18 cellular contexts compared by ENCODE assay signal in the genomic region with DNA sequence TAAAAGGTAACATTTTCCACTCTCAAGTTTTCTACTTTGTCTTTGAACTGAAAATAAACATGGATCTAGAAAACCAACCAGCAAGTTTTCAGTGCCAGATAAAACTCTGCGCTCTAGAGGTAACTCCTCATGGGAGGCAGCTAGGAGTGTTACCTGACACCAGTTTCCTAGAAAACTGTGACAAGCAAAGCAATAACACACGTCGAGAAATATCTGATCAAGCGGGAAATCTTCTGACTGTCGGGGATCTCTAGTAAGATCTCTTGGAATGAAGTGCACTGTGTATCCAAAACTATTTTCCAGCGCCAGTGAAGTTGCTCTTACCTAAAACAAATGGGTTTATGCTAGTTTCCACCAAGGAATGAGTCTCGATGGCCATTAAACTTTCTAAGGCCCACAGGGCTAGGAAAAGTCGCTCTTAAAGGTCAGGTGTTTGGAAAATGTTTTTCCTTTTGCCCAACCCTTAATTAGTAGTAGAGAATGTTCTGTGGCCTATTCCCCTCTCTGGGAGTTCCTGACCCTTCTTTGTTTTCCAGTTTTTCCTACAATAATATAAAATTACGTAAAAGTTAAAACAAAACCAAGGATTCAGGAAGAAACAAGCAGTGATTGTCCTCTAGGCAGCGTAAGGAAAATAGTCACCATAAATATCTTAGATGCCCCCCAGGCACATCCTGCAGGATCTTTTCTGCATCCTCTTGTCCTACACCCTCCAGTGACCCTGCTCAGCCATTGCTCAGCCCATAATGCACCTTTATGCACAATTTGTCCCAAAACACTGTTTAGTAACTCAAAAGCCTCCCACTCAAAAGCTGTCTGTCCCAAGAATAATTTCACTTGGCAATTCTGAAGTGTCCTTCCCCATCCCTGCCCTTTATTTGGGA.
DNase-seq lines count a peak whose midpoint lies in the region; ATAC-seq and TF ChIP-seq lines count a peak whose summit lies in the region.
"Had no signal": no experiment of that assay in that cellular context is flagged by ENCODE, and none has a peak within 500 bp of the region (broad histone marks: within the 10 kb centered on the region; RNA-seq: fewer than 3 reads in every experiment).

No MANE protein-coding gene starts in this region.

- ATAC-seq in left cardiac atrium, result no peak
- no peak for ATAC-seq in GM18505 (IDR thresholded peaks at IDR 0.05; ENCODE audit: unreplicated experiment)
- ATAC-seq: stimulated activated naive CD8-positive, alpha-beta T cell treated with anti-CD3 and anti-CD28 coated beads, Interleukin-15, Interleukin-2, amounts not matched to agents 100 U/mL and 50 U/mL, for 24 hours had no signal

- intact Hi-C loops in left ventricle myocardium inferior (cut with micrococcal nuclease) (no loop called here), left cardiac atrium (cut with DNase I) (no loop called here)

- no peak for TF ChIP-seq CTCF in left ventricle myocardium inferior (IDR thresholded peaks at IDR 0.05; ENCODE audit: borderline replicate concordance)

- CTCF ChIA-PET in HEK293T (lab: Yijun Ruan, JAX), result no interaction called here

- no peak for DNase-seq in left ventricle myocardium inferior
- no peak for DNase-seq in left cardiac atrium
- DNase-seq in foreskin melanocyte, result peak; percentile 86
- DNase-seq in MV-4-11 (lab: John Stamatoyannopoulos, UW), result no peak
- no peak for DNase-seq in HEK293T (ENCODE audit: extremely low spot score)
- no peak for DNase-seq in DMS153 treated with DMSO at 0.1 percent for 48 hours (lab: John Stamatoyannopoulos, UW; ENCODE audit: unreplicated experiment)
- DNase-seq: activated CD8-positive, alpha-beta memory T cell treated with anti-CD3 and anti-CD28 coated beads for 24 hours; C1 segment of cervical spinal cord; NCI-H1417 treated with DMSO at 0.1 percent for 48 hours; NCI-H2171 treated with DMSO at 0.1 percent for 48 hours; NCI-H69; SJCRH30; stimulated activated naive CD8-positive, alpha-beta T cell treated with anti-CD3 and anti-CD28 coated beads, Interleukin-15, Interleukin-2, amounts not matched to agents 100 U/mL and 50 U/mL, for 24 hours; WERI-Rb-1 had no signal

- H3K9me3 ChIP-seq in left ventricle myocardium inferior (replicated peaks), result no peaks in the 10 kb centered on the region
- H3K9me3 ChIP-seq: SJCRH30 had no signal

- H3K4me1 ChIP-seq in left ventricle myocardium inferior, result peaks cover 10% of the 10 kb centered on the region
- peaks cover 7% of the 10 kb centered on the region for H3K4me1 ChIP-seq in rectal smooth muscle tissue (ENCODE audit: control insufficient read depth, insufficient read depth, low read length)

- H3K27ac ChIP-seq in left ventricle myocardium inferior (replicated peaks), result peak overlapping the region; percentile 53
- peak overlapping the region; percentile 53 for H3K27ac ChIP-seq in rectal smooth muscle tissue (ENCODE audit: low read depth, low read length)
- H3K27ac ChIP-seq: epithelial cell of prostate, SJCRH30, WERI-Rb-1 had no signal

- H3K9ac ChIP-seq in rectal smooth muscle tissue (ENCODE audit: low read length), result no peak overlapping the region

- no peak for TF ChIP-seq POLR2A in GM18505 (IDR thresholded peaks at IDR 0.05; ENCODE audit: borderline replicate concordance, extremely low read depth, insufficient read depth, insufficient read length)

- no peaks in the 10 kb centered on the region for H3K36me3 ChIP-seq in left ventricle myocardium inferior
- H3K36me3 ChIP-seq in rectal smooth muscle tissue (ENCODE audit: control insufficient read depth, insufficient read depth, low read length), result no peaks in the 10 kb centered on the region
- H3K36me3 ChIP-seq: WERI-Rb-1 had no signal

- H3K27me3 ChIP-seq in left ventricle myocardium inferior (ENCODE audit: low read depth) (no peaks in the 10 kb centered on the region), rectal smooth muscle tissue (ENCODE audit: control insufficient read depth, insufficient read depth, low read length) (no peaks in the 10 kb centered on the region)
- H3K27me3 ChIP-seq: SJCRH30 had no signal

- H3K4me3 ChIP-seq in left ventricle myocardium inferior, result no peak overlapping the region
- no peak overlapping the region for H3K4me3 ChIP-seq in rectal smooth muscle tissue (ENCODE audit: low read length)
- H3K4me3 ChIP-seq: SJCRH30, skin epidermis had no signal

- POLR2A ChIA-PET in HEK293T (lab: Yijun Ruan, JAX), result no interaction called here

TF ChIP-seq in HEK293T, 16 proteins besides CTCF, POLR2A, EP300 and RAD21:
- TF ChIP-seq ELF4 (IDR thresholded peaks at IDR 0.05) (no peak), LEF1 (IDR thresholded peaks at IDR 0.05; ENCODE audit: borderline replicate concordance) (no peak), BHLHE40 (IDR thresholded peaks at IDR 0.05; ENCODE audit: borderline replicate concordance) (no peak), TARDBP (IDR thresholded peaks at IDR 0.05) (no peak), L3MBTL2 (conservative IDR thresholded peaks at IDR 0.05) (no peak), NFRKB (IDR thresholded peaks at IDR 0.05) (no peak), CTBP1 (IDR thresholded peaks at IDR 0.05; ENCODE audit: borderline replicate concordance) (no peak)
- TF ChIP-seq, protein P1, sequence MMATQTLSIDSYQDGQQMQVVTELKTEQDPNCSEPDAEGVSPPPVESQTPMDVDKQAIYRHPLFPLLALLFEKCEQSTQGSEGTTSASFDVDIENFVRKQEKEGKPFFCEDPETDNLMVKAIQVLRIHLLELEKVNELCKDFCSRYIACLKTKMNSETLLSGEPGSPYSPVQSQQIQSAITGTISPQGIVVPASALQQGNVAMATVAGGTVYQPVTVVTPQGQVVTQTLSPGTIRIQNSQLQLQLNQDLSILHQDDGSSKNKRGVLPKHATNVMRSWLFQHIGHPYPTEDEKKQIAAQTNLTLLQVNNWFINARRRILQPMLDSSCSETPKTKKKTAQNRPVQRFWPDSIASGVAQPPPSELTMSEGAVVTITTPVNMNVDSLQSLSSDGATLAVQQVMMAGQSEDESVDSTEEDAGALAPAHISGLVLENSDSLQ (IDR thresholded peaks at IDR 0.05), result no peak
TF ChIP-seq in HEK293T: peak in this region for 0.
